Comparison of ENCODE assay signal across 21 cellular contexts in genomic region chr4:2075171-2075986, GRCh38.
"Had no signal": no experiment of that assay in that cellular context is flagged by ENCODE, and none has a peak within 500 bp of the region (broad histone marks: within the 10 kb centered on the region; RNA-seq: fewer than 3 reads in every experiment).

No MANE protein-coding gene starts in this region.

- H3K36me3 ChIP-seq: adrenal gland, suprapubic skin had no signal

- H3K4me3 Mint-ChIP-seq: activated B cell treated with CpG ODN at 0.5 μM for 24 hours; activated CD4-positive, alpha-beta memory T cell treated with anti-CD3 and anti-CD28 coated beads, Interleukin-2, amount 10 ng/mL, durations not matched to agents 7 days and 5 days; activated CD8-positive, alpha-beta memory T cell treated with anti-CD3 and anti-CD28 coated beads, Interleukin-2, amount 10 ng/mL, durations not matched to agents 7 days and 5 days; activated T-cell treated with anti-CD3 and anti-CD28 coated beads, Interleukin-2, amount 50 U/mL, for 24 hours; effector memory CD8-positive, alpha-beta T cell; natural killer cell treated with Interleukin-12 subunit alpha and Interleukin-12 subunit beta and Interleukin-15 and Interleukin-18, amount 100 ng/mL, for 72 hours; stimulated activated naive CD8-positive, alpha-beta T cell treated with anti-CD3 and anti-CD28 coated beads, Interleukin-15, Interleukin-2, amounts not matched to agents 100 ng/mL and 50 ng/mL, for 24 hours; type B pancreatic cell had no signal

- H3K4me3 ChIP-seq: adrenal gland, lung, suprapubic skin had no signal

- H3K4me1 ChIP-seq: suprapubic skin had no signal

- H3K27me3 ChIP-seq: adrenal gland had no signal

- DNase-seq: activated B cell treated with CpG ODN at 0.5 μM for 24 hours; activated CD4-positive, alpha-beta memory T cell treated with anti-CD3 and anti-CD28 coated beads, Interleukin-2, amount 10 ng/mL, durations not matched to agents 7 days and 5 days; activated CD4-positive, alpha-beta T cell treated with anti-CD3 and anti-CD28 coated beads for 4 hours; activated CD8-positive, alpha-beta memory T cell treated with anti-CD3 and anti-CD28 coated beads, Interleukin-2, amount 10 ng/mL, durations not matched to agents 7 days and 5 days; activated T-cell treated with anti-CD3 and anti-CD28 coated beads, Interleukin-2, amount 50 U/mL, for 24 hours; adrenal gland; dermis blood vessel endothelial cell; effector memory CD8-positive, alpha-beta T cell; foreskin fibroblast; hippocampal formation; nucleus accumbens; retina; T-helper 1 cell; T-helper 9 cell had no signal

- H3K9me3 Mint-ChIP-seq: activated B cell treated with CpG ODN at 0.5 μM for 24 hours; activated CD4-positive, alpha-beta memory T cell treated with anti-CD3 and anti-CD28 coated beads, Interleukin-2, amount 10 ng/mL, durations not matched to agents 7 days and 5 days; activated naive CD4-positive, alpha-beta T cell treated with anti-CD3 and anti-CD28 coated beads, Interleukin-2, amount 50 U/mL, for 72 hours; activated T-cell treated with anti-CD3 and anti-CD28 coated beads, Interleukin-2, amount 50 U/mL, for 24 hours; effector memory CD8-positive, alpha-beta T cell; natural killer cell treated with Interleukin-12 subunit alpha and Interleukin-12 subunit beta and Interleukin-15 and Interleukin-18, amount 100 ng/mL, for 72 hours; stimulated activated naive CD8-positive, alpha-beta T cell treated with anti-CD3 and anti-CD28 coated beads, Interleukin-15, Interleukin-2, amounts not matched to agents 100 ng/mL and 50 ng/mL, for 24 hours; type B pancreatic cell had no signal

- H3K27me3 Mint-ChIP-seq: activated B cell treated with CpG ODN at 0.5 μM for 24 hours; activated CD4-positive, alpha-beta memory T cell treated with anti-CD3 and anti-CD28 coated beads, Interleukin-2, amount 10 ng/mL, durations not matched to agents 7 days and 5 days; activated CD8-positive, alpha-beta memory T cell treated with anti-CD3 and anti-CD28 coated beads, Interleukin-2, amount 10 ng/mL, durations not matched to agents 7 days and 5 days; activated T-cell treated with anti-CD3 and anti-CD28 coated beads, Interleukin-2, amount 50 U/mL, for 24 hours; natural killer cell treated with Interleukin-12 subunit alpha and Interleukin-12 subunit beta and Interleukin-15 and Interleukin-18, amount 100 ng/mL, for 72 hours; stimulated activated naive CD8-positive, alpha-beta T cell treated with anti-CD3 and anti-CD28 coated beads, Interleukin-15, Interleukin-2, amounts not matched to agents 100 ng/mL and 50 ng/mL, for 24 hours; type B pancreatic cell had no signal

- H3K36me3 Mint-ChIP-seq: activated CD8-positive, alpha-beta memory T cell treated with anti-CD3 and anti-CD28 coated beads, Interleukin-2, amount 10 ng/mL, durations not matched to agents 7 days and 5 days; activated naive CD4-positive, alpha-beta T cell treated with anti-CD3 and anti-CD28 coated beads, Interleukin-2, amount 50 U/mL, for 72 hours; natural killer cell treated with Interleukin-12 subunit alpha and Interleukin-12 subunit beta and Interleukin-15 and Interleukin-18, amount 100 ng/mL, for 72 hours; type B pancreatic cell had no signal

- H3K27ac ChIP-seq: adrenal gland, epithelial cell of prostate, suprapubic skin had no signal

- H3K27ac Mint-ChIP-seq: activated B cell treated with CpG ODN at 0.5 μM for 24 hours; activated CD4-positive, alpha-beta memory T cell treated with anti-CD3 and anti-CD28 coated beads, Interleukin-2, amount 10 ng/mL, durations not matched to agents 7 days and 5 days; activated CD8-positive, alpha-beta memory T cell treated with anti-CD3 and anti-CD28 coated beads, Interleukin-2, amount 10 ng/mL, durations not matched to agents 7 days and 5 days; activated T-cell treated with anti-CD3 and anti-CD28 coated beads, Interleukin-2, amount 50 U/mL, for 24 hours; effector memory CD8-positive, alpha-beta T cell; natural killer cell treated with Interleukin-12 subunit alpha and Interleukin-12 subunit beta and Interleukin-15 and Interleukin-18, amount 100 ng/mL, for 72 hours; stimulated activated naive CD8-positive, alpha-beta T cell treated with anti-CD3 and anti-CD28 coated beads, Interleukin-15, Interleukin-2, amounts not matched to agents 100 ng/mL and 50 ng/mL, for 24 hours; type B pancreatic cell had no signal

- H3K9me3 ChIP-seq: adrenal gland, suprapubic skin had no signal

- H3K4me1 Mint-ChIP-seq: activated B cell treated with CpG ODN at 0.5 μM for 24 hours; activated CD4-positive, alpha-beta memory T cell treated with anti-CD3 and anti-CD28 coated beads, Interleukin-2, amount 10 ng/mL, durations not matched to agents 7 days and 5 days; activated CD8-positive, alpha-beta memory T cell treated with anti-CD3 and anti-CD28 coated beads, Interleukin-2, amount 10 ng/mL, durations not matched to agents 7 days and 5 days had no signal

- ATAC-seq: activated CD8-positive, alpha-beta memory T cell treated with anti-CD3 and anti-CD28 coated beads, Interleukin-2, amount 10 ng/mL, durations not matched to agents 7 days and 5 days; activated naive CD4-positive, alpha-beta T cell treated with anti-CD3 and anti-CD28 coated beads, Interleukin-2, amount 50 U/mL, for 72 hours; effector memory CD8-positive, alpha-beta T cell; natural killer cell treated with Interleukin-12 subunit alpha and Interleukin-12 subunit beta and Interleukin-15 and Interleukin-18, amount 100 ng/mL, for 72 hours had no signal
